Comparison of ENCODE assay signal across 14 cellular contexts in the genomic region with DNA sequence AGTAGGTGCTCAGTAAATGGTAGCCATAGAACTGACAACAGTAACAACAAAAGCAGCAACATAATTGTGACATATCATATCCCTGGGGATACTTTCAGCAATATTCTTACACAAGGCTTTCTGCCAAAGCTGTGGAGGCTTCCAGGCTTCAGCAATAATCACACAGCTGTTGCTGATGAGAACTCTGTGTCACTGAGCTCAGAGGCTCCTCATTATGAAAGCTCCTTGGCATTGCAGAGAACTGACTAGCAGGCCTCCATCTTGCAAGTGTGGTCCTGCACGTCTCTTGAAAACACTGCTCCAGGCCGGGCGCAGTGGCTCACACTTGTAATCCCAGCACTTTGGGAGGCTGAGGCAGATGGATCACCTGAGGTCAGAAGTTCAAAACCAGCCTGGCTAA.
DNase-seq lines count a peak whose midpoint lies in the region; ATAC-seq and TF ChIP-seq lines count a peak whose summit lies in the region.
"Had no signal": no experiment of that assay in that cellular context is flagged by ENCODE, and none has a peak within 500 bp of the region (broad histone marks: within the 10 kb centered on the region; RNA-seq: fewer than 3 reads in every experiment).

No MANE protein-coding gene starts in this region.

- TF ChIP-seq CTCF in AG09309 (IDR thresholded peaks at IDR 0.05; ENCODE audit: control insufficient read depth, insufficient read depth, low read depth, low read length, missing control alignments), result no peak
- TF ChIP-seq CTCF in foreskin fibroblast (IDR thresholded peaks at IDR 0.05; ENCODE audit: low read depth, low read length), result no peak
- TF ChIP-seq CTCF in prostate gland (IDR thresholded peaks at IDR 0.05), result no peak
- TF ChIP-seq CTCF in Peyer's patch (IDR thresholded peaks at IDR 0.05), result no peak

- H3K36me3 ChIP-seq in prostate gland (no peaks in the 10 kb centered on the region), Peyer's patch (no peaks in the 10 kb centered on the region)
- H3K36me3 ChIP-seq: ascending aorta, SJCRH30 had no signal

- H3K4me1 ChIP-seq in prostate gland (replicated peaks) (no peaks in the 10 kb centered on the region), Peyer's patch (no peaks in the 10 kb centered on the region)
- H3K4me1 ChIP-seq: ascending aorta, SJCRH30 had no signal

- H3K4me3 ChIP-seq in AG09309 (ENCODE audit: control insufficient read depth, low read depth, low read length), result no peak overlapping the region
- H3K4me3 ChIP-seq in foreskin fibroblast (ENCODE audit: low read depth in 1 of 2, low read length in 2 of 2), result no peak overlapping the region
- H3K4me3 ChIP-seq in prostate gland, result no peak overlapping the region
- no peak overlapping the region for H3K4me3 ChIP-seq in Peyer's patch
- H3K4me3 ChIP-seq: ascending aorta, GM12878, SJCRH30 had no signal

- TF ChIP-seq POLR2A in prostate gland (IDR thresholded peaks at IDR 0.05), result no peak
- TF ChIP-seq POLR2A in Peyer's patch (IDR thresholded peaks at IDR 0.05), result no peak

- no peak overlapping the region for H3K4me3 Mint-ChIP-seq in stimulated activated effector memory CD8-positive, alpha-beta T cell treated with anti-CD3 and anti-CD28 coated beads, Interleukin-12 subunit alpha, Interleukin-12 subunit beta, amount 100 ng/mL, for 72 hours

- no peak for ATAC-seq in stimulated activated effector memory CD8-positive, alpha-beta T cell treated with anti-CD3 and anti-CD28 coated beads, Interleukin-12 subunit alpha, Interleukin-12 subunit beta, amount 100 ng/mL, for 72 hours
- ATAC-seq in left lobe of liver (no peak), HG03025 (IDR thresholded peaks at IDR 0.05; ENCODE audit: low FRiP score, unreplicated experiment) (no peak)
- ATAC-seq: GM12878 had no signal

- no peaks in the 10 kb centered on the region for H3K36me3 Mint-ChIP-seq in stimulated activated effector memory CD8-positive, alpha-beta T cell treated with anti-CD3 and anti-CD28 coated beads, Interleukin-12 subunit alpha, Interleukin-12 subunit beta, amount 100 ng/mL, for 72 hours

- H3K9me3 ChIP-seq in prostate gland, result no peaks in the 10 kb centered on the region
- no peaks in the 10 kb centered on the region for H3K9me3 ChIP-seq in Peyer's patch
- H3K9me3 ChIP-seq: ascending aorta, SJCRH30 had no signal

- intact Hi-C loops in prostate gland (cut with DNase I), result loop anchor here (5.0 to 10.0 kb wide), 2 partner anchors 96 to 428 kb away; a partner anchor contains a TSS

- H3K27ac ChIP-seq in prostate gland (peak overlapping the region; percentile 33 to 55), Peyer's patch (peak overlapping the region in 2 of 4 donors; percentile 11 to 61)
- H3K27ac ChIP-seq: ascending aorta, SJCRH30 had no signal

- no peaks in the 10 kb centered on the region for H3K4me1 Mint-ChIP-seq in stimulated activated effector memory CD8-positive, alpha-beta T cell treated with anti-CD3 and anti-CD28 coated beads, Interleukin-12 subunit alpha, Interleukin-12 subunit beta, amount 100 ng/mL, for 72 hours

- H3K27ac Mint-ChIP-seq in stimulated activated effector memory CD8-positive, alpha-beta T cell treated with anti-CD3 and anti-CD28 coated beads, Interleukin-12 subunit alpha, Interleukin-12 subunit beta, amount 100 ng/mL, for 72 hours, result no peak overlapping the region

- WGBS in prostate gland, result 90% methylated on average over 3 of the region's 3 CpGs

- no peaks in the 10 kb centered on the region for H3K9me3 Mint-ChIP-seq in stimulated activated effector memory CD8-positive, alpha-beta T cell treated with anti-CD3 and anti-CD28 coated beads, Interleukin-12 subunit alpha, Interleukin-12 subunit beta, amount 100 ng/mL, for 72 hours

- H3K27me3 ChIP-seq in prostate gland (replicated peaks; ENCODE audit: insufficient read depth) (no peaks in the 10 kb centered on the region), Peyer's patch (no peaks in the 10 kb centered on the region)
- H3K27me3 ChIP-seq: ascending aorta, SJCRH30 had no signal

- peak; percentile 37 for DNase-seq in AG09309 (ENCODE audit: low read depth)
- DNase-seq in NCI-H2171 (lab: John Stamatoyannopoulos, UW), result peak; percentile 51
- DNase-seq in foreskin fibroblast, result peak; percentile 73 to 87
- DNase-seq in prostate gland (ENCODE audit: low spot score), result no peak
- no peak for DNase-seq in stimulated activated effector memory CD8-positive, alpha-beta T cell treated with anti-CD3 and anti-CD28 coated beads, Interleukin-12 subunit alpha, Interleukin-12 subunit beta, amount 100 ng/mL, for 72 hours (ENCODE audit: low spot score in 2 of 2)
- DNase-seq in left lobe of liver (ENCODE audit: low spot score), result no peak
- no peak for DNase-seq in Peyer's patch
- DNase-seq: activated effector memory CD4-positive, alpha-beta T cell treated with Interleukin-2 at 50 U/mL for 16 hours; C1 segment of cervical spinal cord; NCI-H2029 had no signal

Comparison
In these comparisons a context has a peak if more than half of its experiments do, and no peak if none do; other contexts are left out.
1. DNase-seq: peak in AG09309 (single experiment), NCI-H2171 (single experiment) and foreskin fibroblast (2 of 2); none in prostate gland (single experiment), stimulated activated effector memory CD8-positive, alpha-beta T cell treated with anti-CD3 and anti-CD28 coated beads, Interleukin-12 subunit alpha, Interleukin-12 subunit beta, amount 100 ng/mL, for 72 hours (0 of 2), left lobe of liver (single experiment) and Peyer's patch (0 of 3).